Comparison of ENCODE assay signal across 26 cellular contexts in genomic region chr9:134996591-134997530, GRCh38.
A peak's percentile ranks its signal among the peaks of the same experiment; 100 is the strongest.
DNase-seq lines count a peak whose midpoint lies in the region; ATAC-seq, FAIRE-seq and TF ChIP-seq lines count a peak whose summit lies in the region.
"Had no signal": no experiment of that assay in that cellular context is flagged by ENCODE, and none has a peak within 500 bp of the region (broad histone marks: within the 10 kb centered on the region; RNA-seq: fewer than 3 reads in every experiment).

No MANE protein-coding gene starts in this region.

- H3K9me3 Mint-ChIP-seq in stimulated activated effector memory CD8-positive, alpha-beta T cell treated with anti-CD3 and anti-CD28 coated beads, Interleukin-12 subunit alpha, Interleukin-12 subunit beta, amount 100 ng/mL, for 72 hours, result peaks cover 12% of the 10 kb centered on the region
- peaks cover 7% of the 10 kb centered on the region for H3K9me3 Mint-ChIP-seq in CD4-positive, alpha-beta T cell

- no peaks in the 10 kb centered on the region for H3K27me3 ChIP-seq in osteoblast (ENCODE audit: insufficient read depth, low read length)
- H3K27me3 ChIP-seq in CD4-positive, alpha-beta T cell (ENCODE audit: control insufficient read depth, insufficient read depth, low read length), result no peaks in the 10 kb centered on the region
- H3K27me3 ChIP-seq: Peyer's patch had no signal

- no peak for TF ChIP-seq CTCF in kidney (IDR thresholded peaks at IDR 0.05; ENCODE audit: borderline replicate concordance, extremely low read depth, insufficient read depth)
- TF ChIP-seq CTCF in osteoblast (IDR thresholded peaks at IDR 0.05; ENCODE audit: extremely low read depth, low read depth, low read length), result no peak
- no peak for TF ChIP-seq CTCF in CD4-positive, alpha-beta T cell (IDR thresholded peaks at IDR 0.05)

- POLR2A ChIA-PET in CD4-positive, alpha-beta T cell (lab: Charles Lee), result no interaction called here

- H3K36me3 Mint-ChIP-seq in stimulated activated effector memory CD8-positive, alpha-beta T cell treated with anti-CD3 and anti-CD28 coated beads, Interleukin-12 subunit alpha, Interleukin-12 subunit beta, amount 100 ng/mL, for 72 hours, result no peaks in the 10 kb centered on the region
- no peaks in the 10 kb centered on the region for H3K36me3 Mint-ChIP-seq in CD4-positive, alpha-beta T cell (ENCODE audit: low read depth)

- no peak overlapping the region for H3K4me3 Mint-ChIP-seq in stimulated activated effector memory CD8-positive, alpha-beta T cell treated with anti-CD3 and anti-CD28 coated beads, Interleukin-12 subunit alpha, Interleukin-12 subunit beta, amount 100 ng/mL, for 72 hours
- H3K4me3 Mint-ChIP-seq in CD4-positive, alpha-beta T cell, result no peak overlapping the region
- H3K4me3 Mint-ChIP-seq: B cell, IgD-negative memory B cell had no signal

- peak; percentile 53 for DNase-seq in activated effector memory CD4-positive, alpha-beta T cell treated with anti-CD3 and anti-CD28 coated beads, Interleukin-2, amount 50 U/mL, for 16 hours
- DNase-seq in activated effector memory CD4-positive, alpha-beta T cell treated with Interleukin-2 at 50 U/mL for 16 hours, result no peak
- DNase-seq in kidney, result peak; percentile 54
- DNase-seq in osteoblast (ENCODE audit: insufficient read length, low spot score, missing footprints), result peak; percentile 38
- no peak for DNase-seq in stimulated activated effector memory CD8-positive, alpha-beta T cell treated with anti-CD3 and anti-CD28 coated beads, Interleukin-12 subunit alpha, Interleukin-12 subunit beta, amount 100 ng/mL, for 72 hours (ENCODE audit: low spot score in 2 of 2)
- DNase-seq in CD4-positive, alpha-beta T cell, result no peak
- no peak for DNase-seq in dedifferentiated amniotic fluid mesenchymal stem cell (ENCODE audit: extremely low spot score)
- DNase-seq in NCI-H748 treated with DMSO at 0.1 percent for 48 hours (lab: John Stamatoyannopoulos, UW), result no peak
- DNase-seq: Calu3, DMS79 treated with DMSO at 0.1 percent for 48 hours, GF-D8, GM23248, H7, MM.1S, NCI-H2029, NCI-H446 treated with DMSO at 0.1 percent for 48 hours, NCI-H526 treated with DMSO at 0.1 percent for 48 hours, OCI-M1 had no signal

- H3K9me3 ChIP-seq in kidney (ENCODE audit: control insufficient read depth in 1 of 2, low read length in 2 of 2) (peaks cover 0 to 9% of the 10 kb centered on the region in 2 donors), osteoblast (ENCODE audit: low read depth, low read length) (no peaks in the 10 kb centered on the region)
- peaks cover 11% of the 10 kb centered on the region for H3K9me3 ChIP-seq in CD4-positive, alpha-beta T cell (ENCODE audit: control insufficient read depth, low read length)
- H3K9me3 ChIP-seq: Peyer's patch had no signal

- H3K27ac ChIP-seq in kidney (ENCODE audit: low read depth in 2 of 2, low read length in 2 of 2) (no peak overlapping the region), osteoblast (ENCODE audit: low read depth, low read length) (no peak overlapping the region)
- H3K27ac ChIP-seq in CD4-positive, alpha-beta T cell (ENCODE audit: low read depth, low read length), result no peak overlapping the region
- H3K27ac ChIP-seq: 22Rv1, C4-2B, GM23248, HL-60, KMS-11, Peyer's patch had no signal

- no peak overlapping the region for H3K27ac Mint-ChIP-seq in stimulated activated effector memory CD8-positive, alpha-beta T cell treated with anti-CD3 and anti-CD28 coated beads, Interleukin-12 subunit alpha, Interleukin-12 subunit beta, amount 100 ng/mL, for 72 hours
- H3K27ac Mint-ChIP-seq in CD4-positive, alpha-beta T cell, result no peak overlapping the region
- H3K27ac Mint-ChIP-seq: B cell, IgD-negative memory B cell had no signal

- H3K4me3 ChIP-seq in kidney (ENCODE audit: low read length in 2 of 2) (no peak overlapping the region), osteoblast (ENCODE audit: insufficient read depth, low read length) (no peak overlapping the region)
- H3K4me3 ChIP-seq: GM23248, Peyer's patch had no signal

- H3K4me1 Mint-ChIP-seq in stimulated activated effector memory CD8-positive, alpha-beta T cell treated with anti-CD3 and anti-CD28 coated beads, Interleukin-12 subunit alpha, Interleukin-12 subunit beta, amount 100 ng/mL, for 72 hours, result no peaks in the 10 kb centered on the region
- H3K4me1 Mint-ChIP-seq in CD4-positive, alpha-beta T cell (ENCODE audit: low read depth), result no peaks in the 10 kb centered on the region
- H3K4me1 Mint-ChIP-seq: B cell, IgD-negative memory B cell had no signal

- H2AFZ ChIP-seq in osteoblast (ENCODE audit: low read length), result no peak overlapping the region
- H2AFZ ChIP-seq: GM23248 had no signal

- H3K27me3 Mint-ChIP-seq in CD4-positive, alpha-beta T cell, result no peaks in the 10 kb centered on the region

- H4K20me1 ChIP-seq in osteoblast (ENCODE audit: insufficient read depth, low read length), result no peaks in the 10 kb centered on the region

- no peak for FAIRE-seq in kidney (lab: Jason Lieb, UNC)
- FAIRE-seq: GM12891 had no signal

- no peak overlapping the region for H3K9ac ChIP-seq in kidney (ENCODE audit: low read length in 2 of 2)
- H3K9ac ChIP-seq: GM23248, KMS-11 had no signal

- peak; percentile 17 for ATAC-seq in stimulated activated effector memory CD8-positive, alpha-beta T cell treated with anti-CD3 and anti-CD28 coated beads, Interleukin-12 subunit alpha, Interleukin-12 subunit beta, amount 100 ng/mL, for 72 hours
- no peak for ATAC-seq in CD4-positive, alpha-beta T cell (ENCODE audit: poor library complexity)

- H3K36me3 ChIP-seq in kidney (ENCODE audit: control insufficient read depth in 1 of 2, insufficient read depth in 2 of 2, low read length in 2 of 2), result no peaks in the 10 kb centered on the region
- H3K36me3 ChIP-seq in osteoblast (ENCODE audit: insufficient read depth, low read length), result no peaks in the 10 kb centered on the region
- H3K36me3 ChIP-seq: Peyer's patch had no signal

- H3K4me1 ChIP-seq in kidney (ENCODE audit: control insufficient read depth in 1 of 2, insufficient read depth in 1 of 2, low read depth in 1 of 2, low read length in 2 of 2) (no peaks in the 10 kb centered on the region), osteoblast (ENCODE audit: insufficient read depth, low read length) (no peaks in the 10 kb centered on the region)
- H3K4me1 ChIP-seq: Peyer's patch had no signal

- no peak overlapping the region for H3K4me2 ChIP-seq in osteoblast (ENCODE audit: insufficient read depth, low read length)
- H3K4me2 ChIP-seq: KMS-11 had no signal

- intact Hi-C loops in kidney (cut with DNase I), result no loop called here
- intact Hi-C loops in CD4-positive, alpha-beta T cell (cut with DNase I, micrococcal nuclease), result no loop called here

- CTCF ChIA-PET in CD4-positive, alpha-beta T cell (lab: Charles Lee), result no interaction called here

- H3K79me2 ChIP-seq in osteoblast (ENCODE audit: insufficient read depth, low read length), result no peaks in the 10 kb centered on the region

Comparison
In these comparisons a context has a peak if more than half of its experiments do, and no peak if none do; other contexts are left out.
1. DNase-seq: peak in activated effector memory CD4-positive, alpha-beta T cell treated with anti-CD3 and anti-CD28 coated beads, Interleukin-2, amount 50 U/mL, for 16 hours (single experiment), kidney (single experiment) and osteoblast (single experiment); none in activated effector memory CD4-positive, alpha-beta T cell treated with Interleukin-2 at 50 U/mL for 16 hours (single experiment), stimulated activated effector memory CD8-positive, alpha-beta T cell treated with anti-CD3 and anti-CD28 coated beads, Interleukin-12 subunit alpha, Interleukin-12 subunit beta, amount 100 ng/mL, for 72 hours (0 of 2), CD4-positive, alpha-beta T cell (0 of 10), dedifferentiated amniotic fluid mesenchymal stem cell (single experiment) and NCI-H748 treated with DMSO at 0.1 percent for 48 hours (single experiment).